In genomic region chr22:17241571-17242310, GRCh38 we compare ENCODE assay signal across 17 cellular contexts. TPM values are rescaled to one million over a fixed set of nuclear protein-coding genes. Genes with fewer than 3 reads are reported as not detected.
DNase-seq lines count a peak whose midpoint lies in the region; ATAC-seq and FAIRE-seq lines count a peak whose summit lies in the region.
"Had no signal": no experiment of that assay in that cellular context is flagged by ENCODE, and none has a peak within 500 bp of the region (broad histone marks: within the 10 kb centered on the region; RNA-seq: fewer than 3 reads in every experiment).

No MANE protein-coding gene starts in this region.

- no peak overlapping the region for H3K4me3 Mint-ChIP-seq in activated CD4-positive, alpha-beta T cell treated with anti-CD3 and anti-CD28 coated beads, Interleukin-2, amount 10 ng/mL, durations not matched to agents 24 days and 14 days
- no peak overlapping the region for H3K4me3 Mint-ChIP-seq in activated CD4-positive, alpha-beta T cell treated with anti-CD3 and anti-CD28 coated beads for 36 hours
- H3K4me3 Mint-ChIP-seq: activated naive CD8-positive, alpha-beta T cell treated with anti-CD3 and anti-CD28 coated beads, Interleukin-2, amount 50 U/mL, for 24 hours had no signal

- H3K27me3 Mint-ChIP-seq in activated CD4-positive, alpha-beta T cell treated with anti-CD3 and anti-CD28 coated beads, Interleukin-2, amount 10 ng/mL, durations not matched to agents 24 days and 14 days = no peaks in the 10 kb centered on the region
- no peaks in the 10 kb centered on the region for H3K27me3 Mint-ChIP-seq in activated CD4-positive, alpha-beta T cell treated with anti-CD3 and anti-CD28 coated beads for 36 hours
- H3K27me3 Mint-ChIP-seq: activated naive CD8-positive, alpha-beta T cell treated with anti-CD3 and anti-CD28 coated beads, Interleukin-2, amount 50 U/mL, for 24 hours had no signal

- DNase-seq in activated CD4-positive, alpha-beta T cell treated with anti-CD3 and anti-CD28 coated beads, Interleukin-2, amount 10 ng/mL, durations not matched to agents 24 days and 14 days = no peak
- no peak for DNase-seq in activated CD4-positive, alpha-beta T cell treated with anti-CD3 and anti-CD28 coated beads for 36 hours
- DNase-seq in NOMO-1 treated with dmso at 0.1 percent for 144 hours (lab: John Stamatoyannopoulos, UW; ENCODE audit: unreplicated experiment) (peak; percentile 28), left ventricle myocardium superior (no peak), sciatic nerve (ENCODE audit: low spot score) (no peak), NCI-H187 (lab: John Stamatoyannopoulos, UW) (no peak), HTR-8/SVneo (ENCODE audit: insufficient read length, low spot score) (no peak), OCI-M1 (lab: John Stamatoyannopoulos, UW) (no peak)
- DNase-seq: activated CD4-positive, alpha-beta T cell treated with anti-CD3 and anti-CD28 coated beads for 4 hours; activated naive CD8-positive, alpha-beta T cell treated with anti-CD3 and anti-CD28 coated beads, Interleukin-2, amount 50 U/mL, for 24 hours; activated T-cell treated with anti-CD3 and anti-CD28 coated beads, Interleukin-2, amount 50 U/mL, for 1 hour; central memory CD4-positive, alpha-beta T cell; NCI-H1417; PC-3; SW 1271 had no signal

- no peak for ATAC-seq in activated CD4-positive, alpha-beta T cell treated with anti-CD3 and anti-CD28 coated beads for 36 hours
- ATAC-seq in left ventricle myocardium superior (peak; percentile 62), sciatic nerve (peak; percentile 58)
- ATAC-seq: A549; activated naive CD8-positive, alpha-beta T cell treated with anti-CD3 and anti-CD28 coated beads, Interleukin-2, amount 50 U/mL, for 24 hours; HCT116; PC-3 had no signal

- intact Hi-C loops in activated CD4-positive, alpha-beta T cell treated with anti-CD3 and anti-CD28 coated beads, Interleukin-2, amount 10 ng/mL, durations not matched to agents 24 days and 14 days (cut with micrococcal nuclease) = loop anchor here (2.0 kb wide), 2 partner anchors 23 to 39 kb away; partner anchors contain the start of gene ADA2
- intact Hi-C loops in activated CD4-positive, alpha-beta T cell treated with anti-CD3 and anti-CD28 coated beads for 36 hours (cut with DNase I, micrococcal nuclease) = no loop called here
- intact Hi-C loops in left ventricle myocardium superior (cut with micrococcal nuclease) = loop anchor here (10.0 kb wide), 1 partner anchor 63 kb away; no protein-coding TSS in a partner anchor
- intact Hi-C loops in sciatic nerve (cut with DNase I) = no loop called here

- no peaks in the 10 kb centered on the region for H3K36me3 Mint-ChIP-seq in activated CD4-positive, alpha-beta T cell treated with anti-CD3 and anti-CD28 coated beads, Interleukin-2, amount 10 ng/mL, durations not matched to agents 24 days and 14 days (ENCODE audit: low read depth)
- no peaks in the 10 kb centered on the region for H3K36me3 Mint-ChIP-seq in activated CD4-positive, alpha-beta T cell treated with anti-CD3 and anti-CD28 coated beads for 36 hours (ENCODE audit: low read depth)

- no peak for FAIRE-seq in HTR-8/SVneo (lab: Jason Lieb, UNC)
- FAIRE-seq: A549 had no signal

- CTCF ChIA-PET in activated CD4-positive, alpha-beta T cell treated with anti-CD3 and anti-CD28 coated beads for 36 hours (lab: Charles Lee) = interaction anchor here (1.3 kb wide), 1 partner anchor 24 kb away, joined by 3 read pairs; no protein-coding TSS in a partner anchor

- H3K4me1 Mint-ChIP-seq in activated CD4-positive, alpha-beta T cell treated with anti-CD3 and anti-CD28 coated beads, Interleukin-2, amount 10 ng/mL, durations not matched to agents 24 days and 14 days = peaks cover 31% of the 10 kb centered on the region
- H3K4me1 Mint-ChIP-seq in activated CD4-positive, alpha-beta T cell treated with anti-CD3 and anti-CD28 coated beads for 36 hours = peaks cover 17% of the 10 kb centered on the region

- POLR2A ChIA-PET in activated CD4-positive, alpha-beta T cell treated with anti-CD3 and anti-CD28 coated beads for 36 hours (lab: Charles Lee) = no interaction called here

- peak overlapping the region; percentile 47 for H3K27ac Mint-ChIP-seq in activated CD4-positive, alpha-beta T cell treated with anti-CD3 and anti-CD28 coated beads, Interleukin-2, amount 10 ng/mL, durations not matched to agents 24 days and 14 days
- no peak overlapping the region for H3K27ac Mint-ChIP-seq in activated CD4-positive, alpha-beta T cell treated with anti-CD3 and anti-CD28 coated beads for 36 hours
- H3K27ac Mint-ChIP-seq: activated naive CD8-positive, alpha-beta T cell treated with anti-CD3 and anti-CD28 coated beads, Interleukin-2, amount 50 U/mL, for 24 hours had no signal

- H3K9me3 Mint-ChIP-seq in activated CD4-positive, alpha-beta T cell treated with anti-CD3 and anti-CD28 coated beads, Interleukin-2, amount 10 ng/mL, durations not matched to agents 24 days and 14 days = no peaks in the 10 kb centered on the region
- H3K9me3 Mint-ChIP-seq in activated CD4-positive, alpha-beta T cell treated with anti-CD3 and anti-CD28 coated beads for 36 hours (ENCODE audit: low read depth) = no peaks in the 10 kb centered on the region
- H3K9me3 Mint-ChIP-seq: activated naive CD8-positive, alpha-beta T cell treated with anti-CD3 and anti-CD28 coated beads, Interleukin-2, amount 50 U/mL, for 24 hours had no signal

RNA-seq across cellular contexts. Expression of gene ADA2, which starts 22.5 kb away (rescaled TPM):
- total RNA-seq in activated CD4-positive, alpha-beta T cell treated with anti-CD3 and anti-CD28 coated beads, Interleukin-2, amount 10 ng/mL, durations not matched to agents 24 days and 14 days = 2.8 and 3.4 TPM in 2 replicates
- 1 to 10 TPM; 5.4 to 6.1 TPM for total RNA-seq in activated CD4-positive, alpha-beta T cell treated with anti-CD3 and anti-CD28 coated beads for 36 hours
- total RNA-seq in left ventricle myocardium superior (34.0 TPM), sciatic nerve (29.6 TPM)
- total RNA-seq: PC-3 had no signal

Comparison
In these comparisons a context has a peak if more than half of its experiments do, and no peak if none do; other contexts are left out.
1. intact Hi-C loops: an anchor here in activated CD4-positive, alpha-beta T cell treated with anti-CD3 and anti-CD28 coated beads, Interleukin-2, amount 10 ng/mL, durations not matched to agents 24 days and 14 days (2.0 kb wide) and left ventricle myocardium superior (10.0 kb wide); none called in activated CD4-positive, alpha-beta T cell treated with anti-CD3 and anti-CD28 coated beads for 36 hours and sciatic nerve.